Comparison of ENCODE assay signal across 1 cellular context in genomic region chr14:78700236-78700635, GRCh38.
TF ChIP-seq lines count a peak whose summit lies in the region.

No MANE protein-coding gene starts in this region.

TF ChIP-seq in neural cell, 6 proteins besides CTCF, POLR2A, EP300 and RAD21:
- TF ChIP-seq REST (IDR thresholded peaks at IDR 0.05; ENCODE audit: borderline replicate concordance) = no peak
- no peak for TF ChIP-seq TAF1 (IDR thresholded peaks at IDR 0.05; ENCODE audit: low read depth)
- no peak for TF ChIP-seq EZH2 (IDR thresholded peaks at IDR 0.05; ENCODE audit: borderline replicate concordance, insufficient read depth, low read length, poor library complexity, severe bottlenecking)
- no peak for TF ChIP-seq MXI1 (conservative IDR thresholded peaks at IDR 0.05; ENCODE audit: poor library complexity, severe bottlenecking)
- no peak for TF ChIP-seq SMC3 (conservative IDR thresholded peaks at IDR 0.05; ENCODE audit: poor library complexity)
- TF ChIP-seq POLR2AphosphoS5 (IDR thresholded peaks at IDR 0.05) = no peak
